ENCODE assay signal across 27 cellular contexts in the genomic region with DNA sequence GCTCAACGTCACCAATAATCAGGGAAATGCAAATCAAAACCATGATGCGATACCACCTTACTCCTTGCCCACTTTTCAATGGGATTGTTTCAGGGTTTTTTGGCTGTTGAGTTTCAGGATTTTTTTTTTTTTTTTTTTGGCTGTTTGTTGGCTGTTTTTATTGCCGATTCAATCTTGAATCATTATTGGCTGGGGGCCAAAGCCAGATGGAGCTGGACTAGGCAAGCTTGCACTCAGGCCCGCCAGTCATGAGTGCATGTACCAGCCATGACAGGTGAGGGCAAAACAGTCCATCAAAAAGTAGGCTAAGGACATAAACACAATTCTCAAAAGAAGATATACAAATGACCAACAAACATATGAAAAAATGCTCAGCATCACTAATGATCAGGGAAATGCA. TPM values are rescaled to one million over a fixed set of nuclear protein-coding genes. Genes with fewer than 3 reads are reported as not detected.
"Had no signal": no experiment of that assay in that cellular context is flagged by ENCODE, and none has a peak within 500 bp of the region (broad histone marks: within the 10 kb centered on the region; RNA-seq: fewer than 3 reads in every experiment).

No MANE protein-coding gene starts in this region.

- H3K4me3 ChIP-seq: body of pancreas, left lung, lung, tibial artery had no signal

- H3K4me1 ChIP-seq: body of pancreas, left lung, parathyroid adenoma, tibial artery had no signal

- H3K79me2 ChIP-seq: parathyroid adenoma had no signal

- DNase-seq: activated CD4-positive, alpha-beta T cell treated with anti-CD3 and anti-CD28 coated beads for 1 hour; activated CD4-positive, alpha-beta T cell treated with anti-CD3 and anti-CD28 coated beads, Interleukin-2, amount 50 U/mL, for 1 hour; activated CD8-positive, alpha-beta T cell treated with anti-CD3 and anti-CD28 coated beads, Interleukin-2, amount 10 ng/mL, durations not matched to agents 7 days and 5 days; activated gamma-delta T cell; activated naive CD4-positive, alpha-beta T cell treated with anti-CD3 and anti-CD28 coated beads, Interleukin-2, amount 50 U/mL, for 16 hours; anterior cingulate cortex; body of pancreas; dermis blood vessel endothelial cell; effector CD8-positive, alpha-beta T cell; glutamatergic neuron; hippocampal formation; kidney glomerular epithelial cell; left lung; naive B cell; nucleus accumbens; stimulated activated CD4-positive, alpha-beta T cell treated with anti-CD3 and anti-CD28 coated beads, Interleukin-4, amount 100 ng/mL, for 4 hours; tibial artery had no signal

- FAIRE-seq: frontal cortex had no signal

- ATAC-seq: activated CD8-positive, alpha-beta T cell treated with anti-CD3 and anti-CD28 coated beads, Interleukin-2, amount 10 ng/mL, durations not matched to agents 7 days and 5 days; body of pancreas; left lung; right cardiac atrium had no signal

- H3K36me3 ChIP-seq: left lung, tibial artery had no signal

- H3K27ac ChIP-seq: body of pancreas, left lung, parathyroid adenoma, tibial artery had no signal

- H3K9ac ChIP-seq: parathyroid adenoma had no signal

- H2AFZ ChIP-seq: parathyroid adenoma had no signal

- H3K27me3 ChIP-seq: body of pancreas, left lung, tibial artery had no signal

RNA-seq across cellular contexts. Expression of a gene that starts 13.3 kb away (rescaled TPM):
- total RNA-seq: activated CD8-positive, alpha-beta T cell treated with anti-CD3 and anti-CD28 coated beads, Interleukin-2, amount 10 ng/mL, durations not matched to agents 7 days and 5 days; activated T-helper 1 cell treated with anti-CD3 and anti-CD28 coated beads, Interleukin-12 subunit alpha, Interleukin-12 subunit beta, Interleukin-2, Interleukin-4 antibody, amounts not matched to agents 30 ng/mL and 10 ng/mL and 1 ng/mL, durations not matched to agents 14 hours and 24 hours and 36 hours; body of pancreas; dermis blood vessel endothelial cell; left lung; lung; mesenteric fat pad; mucosa of gallbladder; pulmonary artery endothelial cell; ureter had no signal
- polyA plus RNA-seq: esophagus, lung had no signal
